17 cellular contexts compared by ENCODE assay signal in the genomic region with DNA sequence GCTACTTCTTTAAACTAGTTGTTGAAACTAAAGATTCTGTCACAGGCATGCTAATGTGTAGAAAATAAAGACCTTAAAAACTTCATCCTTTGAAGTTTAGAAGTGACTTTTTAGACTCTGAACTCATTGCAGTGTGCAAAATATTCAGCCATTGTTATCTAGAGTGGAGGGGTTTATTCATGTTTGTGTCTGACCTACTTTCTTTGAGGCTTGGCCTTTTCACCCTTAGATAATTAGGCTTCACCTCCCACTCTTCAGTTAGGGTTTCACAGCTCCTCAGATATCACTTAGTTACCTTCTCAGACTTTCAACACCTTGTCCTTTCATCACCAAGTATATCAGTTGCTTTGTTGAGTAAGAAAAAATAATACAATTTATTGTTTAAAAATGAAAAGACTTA.
"Had no signal": no experiment of that assay in that cellular context is flagged by ENCODE, and none has a peak within 500 bp of the region (broad histone marks: within the 10 kb centered on the region; RNA-seq: fewer than 3 reads in every experiment).

No MANE protein-coding gene starts in this region.

- H3K9me3 Mint-ChIP-seq: dendritic cell treated with granulocyte-macrophage colony-stimulating factor and Interleukin-4, amounts not matched to agents 40 ng/mL and 50 ng/mL, for 4 days had no signal

- DNase-seq: activated effector memory CD4-positive, alpha-beta T cell treated with anti-CD3 and anti-CD28 coated beads, Interleukin-2, amount 50 U/mL, for 16 hours; activated T-cell treated with anti-CD3 and anti-CD28 coated beads, Interleukin-2, amount 50 U/mL, for 24 hours; anterior cingulate cortex; brain microvascular endothelial cell; cerebellar nuclear complex; foreskin melanocyte; head of caudate nucleus; lower lobe of right lung; midbrain; stimulated activated CD4-positive, alpha-beta T cell treated with anti-CD3 and anti-CD28 coated beads, Interleukin-1b, Interleukin-23, amount 100 ng/mL, for 48 hours had no signal

- H3K4me3 ChIP-seq: lower lobe of right lung had no signal

- H3K27ac ChIP-seq: brain microvascular endothelial cell, epithelial cell of prostate, lower lobe of right lung, neutrophil, parathyroid adenoma had no signal

- H3K4me1 ChIP-seq: lower lobe of right lung had no signal

- H3K27me3 ChIP-seq: brain microvascular endothelial cell, neutrophil had no signal

- H3K27me3 Mint-ChIP-seq: activated naive CD8-positive, alpha-beta T cell; activated T-cell treated with anti-CD3 and anti-CD28 coated beads, Interleukin-2, amount 50 U/mL, for 24 hours; dendritic cell treated with granulocyte-macrophage colony-stimulating factor and Interleukin-4, amounts not matched to agents 40 ng/mL and 50 ng/mL, for 4 days had no signal

- H3K27ac Mint-ChIP-seq: activated naive CD8-positive, alpha-beta T cell; dendritic cell treated with granulocyte-macrophage colony-stimulating factor and Interleukin-4, amounts not matched to agents 40 ng/mL and 50 ng/mL, for 4 days; T-helper 2 cell treated with Interferon-gamma antibody and Interleukin-4, amounts not matched to agents 5 μg/mL and 100 μg/mL, for 36 hours had no signal

- ATAC-seq: activated CD4-positive, CD25-positive, alpha-beta regulatory T cell treated with anti-CD3 and anti-CD28 coated beads, Interleukin-2, amount 50 U/mL, for 24 hours; lower lobe of right lung had no signal

- H3K36me3 ChIP-seq: brain microvascular endothelial cell, lower lobe of right lung, neutrophil had no signal

- H3K4me3 Mint-ChIP-seq: activated naive CD8-positive, alpha-beta T cell; activated T-cell treated with anti-CD3 and anti-CD28 coated beads, Interleukin-2, amount 50 U/mL, for 24 hours; dendritic cell treated with granulocyte-macrophage colony-stimulating factor and Interleukin-4, amounts not matched to agents 40 ng/mL and 50 ng/mL, for 4 days; T-helper 2 cell treated with Interferon-gamma antibody and Interleukin-4, amounts not matched to agents 5 μg/mL and 100 μg/mL, for 36 hours had no signal

- H3K9me3 ChIP-seq: lower lobe of right lung, neutrophil had no signal
